Comparison of ENCODE assay signal across 8 cellular contexts in genomic region chr3:16884748-16885587, GRCh38. TPM values are rescaled to one million over a fixed set of nuclear protein-coding genes. Genes with fewer than 3 reads are reported as not detected.
DNase-seq lines count a peak whose midpoint lies in the region; ATAC-seq and TF ChIP-seq lines count a peak whose summit lies in the region.

PLCL2 (plus strand) TSS chr3:16884955; CDS start chr3:16885040, 85 bp downstream.

- ATAC-seq in GM18498 (IDR thresholded peaks at IDR 0.05; ENCODE audit: unreplicated experiment) (peak; percentile 41), memory B cell (ENCODE audit: low read depth) (peak; percentile 72)

- H3K4me1 Mint-ChIP-seq in HFFc6 (ENCODE audit: low read depth) (peaks cover 60% of the 10 kb centered on the region), memory B cell (peaks cover 22% of the 10 kb centered on the region)

- TF ChIP-seq CTCF in HFFc6 (IDR thresholded peaks at IDR 0.05), result no peak

- H3K27ac Mint-ChIP-seq in HFFc6 (peak within 1 kb of the TSS; percentile 92), memory B cell (peak within 1 kb of the TSS; percentile 90)

- no peaks in the 10 kb centered on the region for H3K36me3 Mint-ChIP-seq in HFFc6 (ENCODE audit: low read depth)
- no peaks in the 10 kb centered on the region for H3K36me3 Mint-ChIP-seq in memory B cell

- H3K9me3 Mint-ChIP-seq in HFFc6 (no peaks in the 10 kb centered on the region), memory B cell (no peaks in the 10 kb centered on the region)

- H3K4me3 Mint-ChIP-seq in HFFc6 (peak within 1 kb of the TSS; percentile 97), memory B cell (peak within 1 kb of the TSS; percentile 97)

- H3K27me3 Mint-ChIP-seq in HFFc6 (ENCODE audit: insufficient read depth) (peaks cover 3% of the 10 kb centered on the region; the same call in 1 of the 2 replicates), memory B cell (no peaks in the 10 kb centered on the region)

- DNase-seq in HFFc6 (peak; percentile 29), NCI-H1092 (lab: John Stamatoyannopoulos, UW) (peak; percentile 31), ecto neural progenitor cell (ENCODE audit: low spot score) (peak; percentile 68), memory B cell (ENCODE audit: low spot score in 2 of 2) (peak; percentile 72 to 75), NCI-H2107 (lab: John Stamatoyannopoulos, UW) (no peak)
- peak; percentile 35 to 45 for DNase-seq in activated CD4-positive, alpha-beta T cell treated with anti-CD3 and anti-CD28 coated beads, Interleukin-2, amount 50 U/mL, for 24 hours (ENCODE audit: low read depth in 1 of 2, low spot score in 1 of 2)
- DNase-seq in stimulated activated CD8-positive, alpha-beta memory T cell treated with anti-CD3 and anti-CD28 coated beads, Interleukin-15, amount 100 ng/mL, for 24 hours (ENCODE audit: low read depth), result peak; percentile 30

RNA-seq across cellular contexts. Expression of gene PLCL2, which starts in this region (rescaled TPM):
- 1 to 10 TPM; 3.9 to 6.4 (median 5.7) TPM for total RNA-seq in HFFc6 (2021; fragmentation: NEBNext Ultra II Directional; extraction: Animal tissue kit (Norgen Biotek cat#: 25700))
